In genomic region chr20:41078329-41078728, GRCh38 we compare ENCODE assay signal across 8 cellular contexts. TPM values are rescaled to one million over a fixed set of nuclear protein-coding genes. Genes with fewer than 3 reads are reported as not detected.
A peak's percentile ranks its signal among the peaks of the same experiment; 100 is the strongest.
DNase-seq lines count a peak whose midpoint lies in the region; ATAC-seq and TF ChIP-seq lines count a peak whose summit lies in the region.

No MANE protein-coding gene starts in this region.

- CTCF ChIA-PET in activated naive CD4-positive, alpha-beta T cell treated with anti-CD3 and anti-CD28 coated beads for 36 hours (lab: Charles Lee): interaction anchor here (0.6 to 3.0 kb wide), 2 partner anchors 33 to 87 kb away, joined by 3 to 17 read pairs; no protein-coding TSS in a partner anchor

- no peaks in the 10 kb centered on the region for H3K27me3 ChIP-seq in esophagus muscularis mucosa
- no peaks in the 10 kb centered on the region for H3K27me3 ChIP-seq in osteoblast (ENCODE audit: insufficient read depth, low read length)

- H4K20me1 ChIP-seq in osteoblast (ENCODE audit: insufficient read depth, low read length): peaks cover 17% of the 10 kb centered on the region

- no peaks in the 10 kb centered on the region for H3K9me3 Mint-ChIP-seq in activated naive CD4-positive, alpha-beta T cell treated with anti-CD3 and anti-CD28 coated beads for 36 hours

- no peak for TF ChIP-seq EP300 in esophagus muscularis mucosa (IDR thresholded peaks at IDR 0.05)

- intact Hi-C loops in activated naive CD4-positive, alpha-beta T cell treated with anti-CD3 and anti-CD28 coated beads for 36 hours (cut with micrococcal nuclease): loop anchor here (1.0 to 2.0 kb wide), 3 partner anchors 49 to 88 kb away; no protein-coding TSS in a partner anchor
- intact Hi-C loops in esophagus muscularis mucosa (cut with DNase I): loop anchor here (5.0 kb wide), 2 partner anchors 51 to 86 kb away; partner anchors contain the start of gene TOP1

- peaks cover 48% of the 10 kb centered on the region for H3K4me1 Mint-ChIP-seq in activated naive CD4-positive, alpha-beta T cell treated with anti-CD3 and anti-CD28 coated beads for 36 hours (ENCODE audit: low read depth)

- H3K27ac ChIP-seq in esophagus muscularis mucosa (replicated peaks in 1 of 4) (peak overlapping the region in 1 of 4 donors; percentile 13), osteoblast (ENCODE audit: low read depth, low read length) (peak overlapping the region; percentile 9)

- peak; percentile 44 to 58 (median 51) for TF ChIP-seq CTCF in esophagus muscularis mucosa (IDR thresholded peaks at IDR 0.05)
- peak; percentile 65 for TF ChIP-seq CTCF in osteoblast (IDR thresholded peaks at IDR 0.05; ENCODE audit: extremely low read depth, low read depth, low read length)

- peaks cover 23% of the 10 kb centered on the region for H3K36me3 Mint-ChIP-seq in activated naive CD4-positive, alpha-beta T cell treated with anti-CD3 and anti-CD28 coated beads for 36 hours (ENCODE audit: low read depth)

- H3K36me3 ChIP-seq in esophagus muscularis mucosa: peaks cover 8 to 52% (median 24%) of the 10 kb centered on the region in 4 donors
- H3K36me3 ChIP-seq in osteoblast (ENCODE audit: insufficient read depth, low read length): peaks cover 33% of the 10 kb centered on the region

- H3K4me3 Mint-ChIP-seq in activated naive CD4-positive, alpha-beta T cell treated with anti-CD3 and anti-CD28 coated beads for 36 hours: no peak overlapping the region

- H3K27me3 Mint-ChIP-seq in activated naive CD4-positive, alpha-beta T cell treated with anti-CD3 and anti-CD28 coated beads for 36 hours (ENCODE audit: low read depth): no peaks in the 10 kb centered on the region

- peak overlapping the region; percentile 30 for H3K27ac Mint-ChIP-seq in activated naive CD4-positive, alpha-beta T cell treated with anti-CD3 and anti-CD28 coated beads for 36 hours

- no peak overlapping the region for H2AFZ ChIP-seq in osteoblast (ENCODE audit: low read length)

- no peak for ATAC-seq in HG02981 (IDR thresholded peaks at IDR 0.05; ENCODE audit: unreplicated experiment)

- H3K4me1 ChIP-seq in esophagus muscularis mucosa: peaks cover 16 to 74% (median 46%) of the 10 kb centered on the region in 4 donors
- peaks cover 41% of the 10 kb centered on the region for H3K4me1 ChIP-seq in osteoblast (ENCODE audit: insufficient read depth, low read length)

- H3K9me3 ChIP-seq in esophagus muscularis mucosa (no peaks in the 10 kb centered on the region), osteoblast (ENCODE audit: low read depth, low read length) (no peaks in the 10 kb centered on the region)

- no peak overlapping the region for H3K4me3 ChIP-seq in esophagus muscularis mucosa
- H3K4me3 ChIP-seq in osteoblast (ENCODE audit: insufficient read depth, low read length): no peak overlapping the region

- no peak for DNase-seq in activated naive CD4-positive, alpha-beta T cell treated with anti-CD3 and anti-CD28 coated beads for 36 hours
- DNase-seq in activated naive CD4-positive, alpha-beta T cell (lab: John Stamatoyannopoulos, UW): no peak
- DNase-seq in RPMI7951 (ENCODE audit: low read depth) (peak; percentile 81), esophagus muscularis mucosa (ENCODE audit: extremely low spot score) (no peak), osteoblast (ENCODE audit: insufficient read length, low spot score, missing footprints) (no peak), SHP77 treated with DMSO at 0.1 percent for 48 hours (lab: John Stamatoyannopoulos, UW) (no peak)
- DNase-seq in stimulated activated naive CD4-positive, alpha-beta T cell treated with Interleukin-2 at 50 U/mL for 16 hours (lab: John Stamatoyannopoulos, UW): no peak

- peaks cover 62% of the 10 kb centered on the region for H3K79me2 ChIP-seq in osteoblast (ENCODE audit: insufficient read depth, low read length)

- peak overlapping the region; percentile 41 for H3K4me2 ChIP-seq in osteoblast (ENCODE audit: insufficient read depth, low read length)

- no peak for TF ChIP-seq POLR2A in esophagus muscularis mucosa (IDR thresholded peaks at IDR 0.05; ENCODE audit: low read depth)

RNA-seq across cellular contexts. Expression of gene TOP1, which starts 49.7 kb away (rescaled TPM):
- 10 to 100 TPM; 91.7 to 92.6 TPM for total RNA-seq in activated naive CD4-positive, alpha-beta T cell treated with anti-CD3 and anti-CD28 coated beads for 36 hours
- total RNA-seq in RPMI7951 (2014; rRNA removed; shearing (Covaris generic)): 15.6 and 18.5 TPM in 2 replicates
- total RNA-seq in esophagus muscularis mucosa: 10 to 100 TPM; 20.2 to 28.5 (median 23.0) TPM
- total RNA-seq in osteoblast: 9.4 and 10.5 TPM in 2 replicates

RNA-seq across cellular contexts. Expression of gene PLCG1, which starts 59.0 kb away (rescaled TPM):
- 100 to 1,000 TPM; 117 to 136 TPM for total RNA-seq in activated naive CD4-positive, alpha-beta T cell treated with anti-CD3 and anti-CD28 coated beads for 36 hours
- 32.4 and 38.1 TPM in 2 replicates for total RNA-seq in RPMI7951 (2014; rRNA removed; shearing (Covaris generic))
- total RNA-seq in esophagus muscularis mucosa: 100 to 1,000 TPM in 1 of 4 donors, 10 to 100 TPM in 3; 68.4 to 119 (median 82.5) TPM
- 72.4 and 73.7 TPM in 2 replicates for total RNA-seq in osteoblast
